9 cellular contexts compared by ENCODE assay signal in genomic region chr3:161070252-161070930, GRCh38. TPM values are rescaled to one million over a fixed set of nuclear protein-coding genes. Genes with fewer than 3 reads are reported as not detected.
DNase-seq lines count a peak whose midpoint lies in the region; ATAC-seq, FAIRE-seq and TF ChIP-seq lines count a peak whose summit lies in the region.
"Had no signal": no experiment of that assay in that cellular context is flagged by ENCODE, and none has a peak within 500 bp of the region (broad histone marks: within the 10 kb centered on the region; RNA-seq: fewer than 3 reads in every experiment).

No MANE protein-coding gene starts in this region.

- H3K4me1 Mint-ChIP-seq in activated T-helper 1 cell treated with anti-CD3 and anti-CD28 coated beads, Interleukin-12 subunit alpha, Interleukin-12 subunit beta, Interleukin-2, Interleukin-4 antibody, amounts not matched to agents 30 ng/mL and 10 ng/mL and 1 ng/mL, durations not matched to agents 14 hours and 24 hours and 36 hours (ENCODE audit: low read depth): peaks cover 48% of the 10 kb centered on the region

- no peak overlapping the region for H3K4ac ChIP-seq in H1 (replicated peaks; ENCODE audit: insufficient read length, low read depth, low read length)

- H3K27me3 ChIP-seq in left ventricle myocardium inferior (ENCODE audit: low read depth) (no peaks in the 10 kb centered on the region), SJCRH30 (no peaks in the 10 kb centered on the region), H1 (replicated peaks in 1 of 4; ENCODE audit: control insufficient read depth in 3 of 4, extremely low read depth in 1 of 4, insufficient read depth in 3 of 4, low read length in 3 of 4) (no peaks in the 10 kb centered on the region), stomach (no peaks in the 10 kb centered on the region)

- H3K27me3 Mint-ChIP-seq in activated T-helper 1 cell treated with anti-CD3 and anti-CD28 coated beads, Interleukin-12 subunit alpha, Interleukin-12 subunit beta, Interleukin-2, Interleukin-4 antibody, amounts not matched to agents 30 ng/mL and 10 ng/mL and 1 ng/mL, durations not matched to agents 14 hours and 24 hours and 36 hours (ENCODE audit: insufficient read depth): peaks cover 2% of the 10 kb centered on the region

- H2AK5ac ChIP-seq in H1 (ENCODE audit: low read depth, low read length): no peak overlapping the region

- H4K91ac ChIP-seq in H1 (replicated peaks; ENCODE audit: insufficient read length, low read length): no peak overlapping the region

- H3K23ac ChIP-seq in H1 (ENCODE audit: insufficient read length): no peak overlapping the region

- WGBS in H1 (ENCODE audit: extremely low coverage in 1 of 2, insufficient coverage in 1 of 2, insufficient read length in 1 of 2, insufficient replicate concordance in 2 of 2, low coverage in 1 of 2, low lambda C conversion rate in 2 of 2, missing lambda C conversion rate in 1 of 2), 2 experiments: 93% methylated on average over 9 of the region's 9 CpGs; no CpG with 5 or more reads in 1 of the 2 experiments
- 75 to 82% (median 78%) methylated on average over 9 of the region's 9 CpGs for WGBS in stomach, 5 donors

- H3K23me2 ChIP-seq in H1 (ENCODE audit: low read depth, low read length): no peaks in the 10 kb centered on the region

- TF ChIP-seq EP300 in H1 (IDR thresholded peaks at IDR 0.05; ENCODE audit: borderline replicate concordance in 1 of 2, low read depth in 2 of 2, low read length in 2 of 2): no peak
- no peak for TF ChIP-seq EP300 in stomach (IDR thresholded peaks at IDR 0.05)

- no peak for TF ChIP-seq RAD21 in H1 (IDR thresholded peaks at IDR 0.05 in 1 of 2, conservative IDR thresholded peaks at IDR 0.05 in 1 of 2; ENCODE audit: low read depth in 2 of 2, low read length in 2 of 2)

- H2AFZ ChIP-seq in H1 (ENCODE audit: low read length): no peak overlapping the region

- H3K27ac ChIP-seq in left ventricle myocardium inferior (replicated peaks) (peak overlapping the region; percentile 29), SJCRH30 (peak overlapping the region; percentile 90), H1 (ENCODE audit: low read depth, low read length) (no peak overlapping the region), stomach (peak overlapping the region; percentile 1 to 77 (median 48))

- no peak overlapping the region for H2BK15ac ChIP-seq in H1 (ENCODE audit: low read length)

- H2BK120ac ChIP-seq in H1 (replicated peaks; ENCODE audit: low read depth, low read length): no peak overlapping the region

- H3K79me2 ChIP-seq in H1 (ENCODE audit: control insufficient read depth in 1 of 2, insufficient read depth in 2 of 2, low read length in 2 of 2): no peaks in the 10 kb centered on the region

- H3K79me1 ChIP-seq in H1 (ENCODE audit: low read depth, low read length): no peaks in the 10 kb centered on the region

- no peak overlapping the region for H3K27ac Mint-ChIP-seq in activated T-helper 1 cell treated with anti-CD3 and anti-CD28 coated beads, Interleukin-12 subunit alpha, Interleukin-12 subunit beta, Interleukin-2, Interleukin-4 antibody, amounts not matched to agents 30 ng/mL and 10 ng/mL and 1 ng/mL, durations not matched to agents 14 hours and 24 hours and 36 hours

- H3K4me1 ChIP-seq in left ventricle myocardium inferior: peaks cover 55% of the 10 kb centered on the region
- H3K4me1 ChIP-seq in SJCRH30: peaks cover 24% of the 10 kb centered on the region
- H3K4me1 ChIP-seq in H1 (replicated peaks in 1 of 4; ENCODE audit: control insufficient read depth in 3 of 4, insufficient read depth in 4 of 4, low read length in 3 of 4): peaks cover 0 to 4% (median 0%) of the 10 kb centered on the region in 4 experiments; a peak in 1 of 7 replicates
- H3K4me1 ChIP-seq in stomach: peaks cover 6 to 34% (median 17%) of the 10 kb centered on the region in 4 donors

- no peaks in the 10 kb centered on the region for H3K9me3 Mint-ChIP-seq in activated T-helper 1 cell treated with anti-CD3 and anti-CD28 coated beads, Interleukin-12 subunit alpha, Interleukin-12 subunit beta, Interleukin-2, Interleukin-4 antibody, amounts not matched to agents 30 ng/mL and 10 ng/mL and 1 ng/mL, durations not matched to agents 14 hours and 24 hours and 36 hours
- H3K9me3 Mint-ChIP-seq: activated T-cell treated with anti-CD3 and anti-CD28 coated beads, Interleukin-2, amount 50 U/mL, for 4 hours had no signal

- no peak overlapping the region for H2BK12ac ChIP-seq in H1 (ENCODE audit: low read depth, low read length)

- no peaks in the 10 kb centered on the region for H3K36me3 Mint-ChIP-seq in activated T-helper 1 cell treated with anti-CD3 and anti-CD28 coated beads, Interleukin-12 subunit alpha, Interleukin-12 subunit beta, Interleukin-2, Interleukin-4 antibody, amounts not matched to agents 30 ng/mL and 10 ng/mL and 1 ng/mL, durations not matched to agents 14 hours and 24 hours and 36 hours (ENCODE audit: low read depth)

- no peak overlapping the region for H3K9ac ChIP-seq in H1 (replicated peaks in 1 of 4; ENCODE audit: extremely low read depth in 1 of 4, low read depth in 3 of 4, low read length in 3 of 4)

- no peak overlapping the region for H4K5ac ChIP-seq in H1 (ENCODE audit: insufficient read length, low read depth, low read length)

- H4K20me1 ChIP-seq in H1 (replicated peaks in 1 of 2; ENCODE audit: control insufficient read depth in 1 of 2, insufficient read depth in 2 of 2, low read length in 2 of 2): no peaks in the 10 kb centered on the region

- intact Hi-C loops in left ventricle myocardium inferior (cut with micrococcal nuclease) (no loop called here), Right ventricle myocardium superior (cut with DNase I) (no loop called here), stomach (cut with DNase I; ENCODE audit: low total_unique reads) (no loop called here)
- intact Hi-C loops in activated T-helper 1 cell treated with anti-CD3 and anti-CD28 coated beads, Interleukin-12 subunit alpha, Interleukin-12 subunit beta, Interleukin-2, Interleukin-4 antibody, amounts not matched to agents 30 ng/mL and 10 ng/mL and 1 ng/mL, durations not matched to agents 14 hours and 24 hours and 36 hours (cut with micrococcal nuclease): loop anchor here (5.0 kb wide), 1 partner anchor 152 kb away; the partner anchor contains the start of gene NMD3

- TF ChIP-seq CTCF in left ventricle myocardium inferior (IDR thresholded peaks at IDR 0.05; ENCODE audit: borderline replicate concordance) (no peak), H1 (IDR thresholded peaks at IDR 0.05; ENCODE audit: control extremely low read depth in 1 of 3, insufficient read depth in 1 of 3, low read depth in 1 of 3, low read length in 3 of 3) (no peak), stomach (IDR thresholded peaks at IDR 0.05) (no peak)

- no peak overlapping the region for H2BK5ac ChIP-seq in H1 (ENCODE audit: low read depth, low read length)

- H4K8ac ChIP-seq in H1 (ENCODE audit: extremely low read depth, insufficient read depth, low read length): no peak overlapping the region; the same call in 1 of the 2 replicates

- no peak for FAIRE-seq in H1 (lab: Jason Lieb, UNC)

- CTCF ChIA-PET in H1 (lab: Charles Lee; ENCODE audit: partially characterized antibody): interaction anchor here (0.8 to 2.2 kb wide), 5 partner anchors 17 to 204 kb away, joined by 3 to 6 read pairs (median 4); no protein-coding TSS in a partner anchor

- H3K9me3 ChIP-seq in left ventricle myocardium inferior (replicated peaks) (no peaks in the 10 kb centered on the region), SJCRH30 (replicated peaks) (no peaks in the 10 kb centered on the region), H1 (ENCODE audit: insufficient read depth in 2 of 2, low read depth in 1 of 2, low read length in 1 of 2) (no peaks in the 10 kb centered on the region), stomach (no peaks in the 10 kb centered on the region)

- no peak overlapping the region for H3K4me3 Mint-ChIP-seq in activated T-helper 1 cell treated with anti-CD3 and anti-CD28 coated beads, Interleukin-12 subunit alpha, Interleukin-12 subunit beta, Interleukin-2, Interleukin-4 antibody, amounts not matched to agents 30 ng/mL and 10 ng/mL and 1 ng/mL, durations not matched to agents 14 hours and 24 hours and 36 hours
- H3K4me3 Mint-ChIP-seq: activated T-cell treated with anti-CD3 and anti-CD28 coated beads, Interleukin-2, amount 50 U/mL, for 4 hours had no signal

- no peak overlapping the region for H3K18ac ChIP-seq in H1 (ENCODE audit: extremely low read depth, low read length)

- H3K14ac ChIP-seq in H1 (ENCODE audit: insufficient read length): no peak overlapping the region

- no peak overlapping the region for H2BK20ac ChIP-seq in H1 (ENCODE audit: low read length)

- H3K56ac ChIP-seq in H1 (replicated peaks; ENCODE audit: insufficient read length, low read depth, low read length): no peak overlapping the region

- POLR2A ChIA-PET in H1 (lab: Charles Lee; ENCODE audit: partially characterized antibody): no interaction called here

- DNase-seq in left ventricle myocardium inferior (no peak), Right ventricle myocardium superior (no peak), SJCRH30 (peak in 1 of 2 experiments; percentile 20), H1 (ENCODE audit: low read depth in 1 of 2, low spot score in 2 of 2) (no peak), stomach (no peak)
- DNase-seq in activated T-helper 1 cell treated with anti-CD3 and anti-CD28 coated beads, Interleukin-12 subunit alpha, Interleukin-12 subunit beta, Interleukin-2, Interleukin-4 antibody, amounts not matched to agents 30 ng/mL and 10 ng/mL and 1 ng/mL, durations not matched to agents 14 hours and 24 hours and 36 hours (ENCODE audit: low spot score): no peak
- DNase-seq: activated T-cell treated with anti-CD3 and anti-CD28 coated beads, Interleukin-2, amount 50 U/mL, for 4 hours had no signal

- H3K36me3 ChIP-seq in left ventricle myocardium inferior (peaks cover 6% of the 10 kb centered on the region), SJCRH30 (no peaks in the 10 kb centered on the region), H1 (ENCODE audit: control insufficient read depth in 2 of 4, insufficient read depth in 4 of 4, low read length in 3 of 4) (no peaks in the 10 kb centered on the region; a peak in 1 of 8 replicates), stomach (peaks cover 0 to 28% (median 15%) of the 10 kb centered on the region in 4 donors)

- no peak overlapping the region for H3K4me3 ChIP-seq in left ventricle myocardium inferior
- H3K4me3 ChIP-seq in SJCRH30: peak overlapping the region; percentile 7; the same call in 1 of the 2 replicates
- H3K4me3 ChIP-seq in H1 (ENCODE audit: extremely low read depth in 1 of 4, insufficient read depth in 2 of 4, low read depth in 3 of 4, low read length in 4 of 4): no peak overlapping the region
- no peak overlapping the region for H3K4me3 ChIP-seq in stomach

- no peak for TF ChIP-seq POLR2A in H1 (IDR thresholded peaks at IDR 0.05; ENCODE audit: control extremely low read depth in 1 of 2, low read depth in 2 of 2, low read length in 2 of 2)
- no peak for TF ChIP-seq POLR2A in stomach (IDR thresholded peaks at IDR 0.05)

- no peak overlapping the region for H3K4me2 ChIP-seq in H1 (ENCODE audit: insufficient read depth in 1 of 2, low read depth in 2 of 2, low read length in 2 of 2)

- no peak for ATAC-seq in Right ventricle myocardium superior (ENCODE audit: poor library complexity)
- no peak for ATAC-seq in GM18858 (IDR thresholded peaks at IDR 0.05; ENCODE audit: unreplicated experiment)
- no peak for ATAC-seq in GM18907 (IDR thresholded peaks at IDR 0.05; ENCODE audit: unreplicated experiment)
- ATAC-seq: activated T-cell treated with anti-CD3 and anti-CD28 coated beads, Interleukin-2, amount 50 U/mL, for 4 hours had no signal

RNA-seq across cellular contexts. Expression of gene B3GALNT1, which starts 34.8 kb away (rescaled TPM):
- 56.1 TPM for total RNA-seq in left ventricle myocardium inferior
- total RNA-seq in Right ventricle myocardium superior: 53.8 TPM
- not detected in 2 replicates for total RNA-seq in SJCRH30 (2014; rRNA removed; shearing (Covaris generic))
- total RNA-seq in H1 (2021; fragmentation: NEBNext Ultra II Directional; extraction: Animal tissue kit (Norgen Biotek cat#: 25700)): 7.2 and 8.1 TPM in 2 replicates
- polyA plus RNA-seq in H1 (2011; rRNA removed): 4.2 and 5.0 TPM in 2 replicates
- 4.4 TPM for polyA plus RNA-seq in H1 (2011; cell fraction: cytosol; rRNA removed)
- 8.0 TPM for polyA plus RNA-seq in H1 (2011; cell fraction: nucleus; rRNA removed)
- polyA plus RNA-seq in H1 (2012, experiment 1 of 2): 4.1 to 6.3 TPM (median 5.5 TPM) in 4 replicates
- polyA plus RNA-seq in H1 (2012, experiment 2 of 2): 1.1 TPM
- 6.5 TPM for polyA plus RNA-seq in H1 (2013, experiment 1 of 2)
- 6.7 TPM for polyA plus RNA-seq in H1 (2013, experiment 2 of 2)
- polyA minus RNA-seq in H1 (2011; rRNA and poly(A)+ RNA removed): 13.4 and 15.3 TPM in 2 replicates
- 6.2 TPM for polyA minus RNA-seq in H1 (2011; cell fraction: cytosol; rRNA and poly(A)+ RNA removed)
- 15.2 TPM for polyA minus RNA-seq in H1 (2011; cell fraction: nucleus; rRNA and poly(A)+ RNA removed)
- 10 to 100 TPM in 2 of 5 donors, 1 to 10 TPM in 1, not detected in 2; 4.6 to 26.1 (median 12.5) TPM for total RNA-seq in stomach
- 1 to 10 TPM; 2.7 to 4.8 (median 3.2) TPM for polyA plus RNA-seq in stomach
- 2.4 and 2.6 TPM in 2 replicates for total RNA-seq in activated T-helper 1 cell treated with anti-CD3 and anti-CD28 coated beads, Interleukin-12 subunit alpha, Interleukin-12 subunit beta, Interleukin-2, Interleukin-4 antibody, amounts not matched to agents 30 ng/mL and 10 ng/mL and 1 ng/mL, durations not matched to agents 14 hours and 24 hours and 36 hours
